Comparison of ENCODE assay signal across 8 cellular contexts in genomic region chr4:170853422-170854021, GRCh38.
DNase-seq lines count a peak whose midpoint lies in the region; ATAC-seq and TF ChIP-seq lines count a peak whose summit lies in the region.

No MANE protein-coding gene starts in this region.

- no peak overlapping the region for H3K27ac ChIP-seq in mesenchymal stem cell (ENCODE audit: low read length, poor library complexity, severe bottlenecking)

- 28% methylated on average over 6 of the region's 8 CpGs for WGBS in mesenchymal stem cell

- intact Hi-C loops in Calu3 (cut with micrococcal nuclease; ENCODE audit: unreplicated experiment), result loop anchor here (1.0 to 5.0 kb wide), 2 partner anchors 264 to 596 kb away; no protein-coding TSS in a partner anchor

- no peaks in the 10 kb centered on the region for H3K27me3 Mint-ChIP-seq in Calu3 (ENCODE audit: unreplicated experiment)

- no peak overlapping the region for H3K23ac ChIP-seq in mesenchymal stem cell (ENCODE audit: low read length in 2 of 2)

- no peak overlapping the region for H3K18ac ChIP-seq in mesenchymal stem cell (ENCODE audit: low read depth in 1 of 2, low read length in 2 of 2)

- H2BK12ac ChIP-seq in mesenchymal stem cell (ENCODE audit: low read length in 2 of 2), result no peak overlapping the region

- H3K4ac ChIP-seq in mesenchymal stem cell (ENCODE audit: low read depth in 1 of 2, low read length in 2 of 2), result no peak overlapping the region

- H3K9me3 Mint-ChIP-seq in Calu3 (ENCODE audit: low read depth, unreplicated experiment), result peaks cover 8% of the 10 kb centered on the region

- no peaks in the 10 kb centered on the region for H3K36me3 ChIP-seq in mesenchymal stem cell (ENCODE audit: control insufficient read depth in 1 of 2, insufficient read depth in 2 of 2, low read depth in 1 of 2, low read length in 2 of 2)

- DNase-seq in Calu3, result peak; percentile 67
- peak; percentile 17 for DNase-seq in NCI-H748 treated with DMSO at 0.1 percent for 48 hours (lab: John Stamatoyannopoulos, UW)
- peak; percentile 7 to 27 for DNase-seq in cardiac fibroblast (ENCODE audit: low read depth in 2 of 2)
- DNase-seq in mesenchymal stem cell, result peak; percentile 51
- no peak for DNase-seq in NCI-H226
- no peak for DNase-seq in NCI-H345 treated with DMSO at 0.1 percent for 48 hours (lab: John Stamatoyannopoulos, UW; ENCODE audit: unreplicated experiment)

- BruUV-seq in Calu3 (replicated peaks; lab: Mats Ljungman, UMichigan), result no TSS peak

- H3K36me3 Mint-ChIP-seq in Calu3 (ENCODE audit: insufficient read depth, unreplicated experiment), result no peaks in the 10 kb centered on the region

- no peak overlapping the region for H3K4me3 Mint-ChIP-seq in Calu3 (ENCODE audit: low read depth, unreplicated experiment)

- no peak overlapping the region for H3K14ac ChIP-seq in mesenchymal stem cell (ENCODE audit: low read length in 2 of 2)

- H3K4me3 ChIP-seq in cardiac fibroblast (replicated peaks in 1 of 2; ENCODE audit: low read depth in 2 of 2, low read length in 2 of 2) (no peak overlapping the region), mesenchymal stem cell (ENCODE audit: insufficient read depth in 1 of 2, low read depth in 1 of 2, low read length in 2 of 2) (no peak overlapping the region)

- no peaks in the 10 kb centered on the region for H3K4me1 ChIP-seq in mesenchymal stem cell (ENCODE audit: control insufficient read depth, insufficient read depth, low read depth, low read length)

- H2AFZ ChIP-seq in mesenchymal stem cell (ENCODE audit: low read depth, low read length), result no peak overlapping the region

- ATAC-seq in GM18861 (IDR thresholded peaks at IDR 0.05; ENCODE audit: unreplicated experiment), result peak; percentile 88
- peak; percentile 73 for ATAC-seq in HG02973 (IDR thresholded peaks at IDR 0.05; ENCODE audit: unreplicated experiment)

- no peaks in the 10 kb centered on the region for H3K79me1 ChIP-seq in mesenchymal stem cell (replicated peaks; ENCODE audit: low read length, poor library complexity, severe bottlenecking)

- H2BK5ac ChIP-seq in mesenchymal stem cell (ENCODE audit: low read depth, low read length, poor library complexity, severe bottlenecking), result no peak overlapping the region

- H3K27ac Mint-ChIP-seq in Calu3 (ENCODE audit: unreplicated experiment), result no peak overlapping the region

- no peak overlapping the region for H4K91ac ChIP-seq in mesenchymal stem cell (ENCODE audit: low read length)

- no peak overlapping the region for H3K4me2 ChIP-seq in mesenchymal stem cell (ENCODE audit: low read length, poor library complexity, severe bottlenecking)

- TF ChIP-seq CTCF in Calu3 (IDR thresholded peaks at IDR 0.05; ENCODE audit: unreplicated experiment), result peak; percentile 50
- TF ChIP-seq CTCF in cardiac fibroblast (IDR thresholded peaks at IDR 0.05; ENCODE audit: low read depth, low read length), result peak; percentile 53

- H3K9ac ChIP-seq in mesenchymal stem cell (ENCODE audit: low read length), result no peak overlapping the region

- H4K8ac ChIP-seq in mesenchymal stem cell (ENCODE audit: low read length), result no peak overlapping the region

- CTCF ChIA-PET in Calu3 (lab: Charles Lee), result interaction anchor here (1.3 kb wide), 1 partner anchor 264 kb away, joined by 8 read pairs; no protein-coding TSS in a partner anchor

- no peak overlapping the region for H2BK120ac ChIP-seq in mesenchymal stem cell (ENCODE audit: low read depth, low read length)

- no peaks in the 10 kb centered on the region for H3K27me3 ChIP-seq in mesenchymal stem cell (ENCODE audit: control insufficient read depth in 1 of 2, insufficient read depth in 1 of 2, low read length in 2 of 2)

- no peak overlapping the region for H2BK15ac ChIP-seq in mesenchymal stem cell (ENCODE audit: low read depth, poor library complexity, severe bottlenecking)

- H2AK5ac ChIP-seq in mesenchymal stem cell (ENCODE audit: low read length, severe bottlenecking), result no peak overlapping the region

- no peaks in the 10 kb centered on the region for H3K4me1 Mint-ChIP-seq in Calu3 (ENCODE audit: low read depth, unreplicated experiment)

- H3K9me3 ChIP-seq in mesenchymal stem cell (ENCODE audit: control insufficient read depth, low read length), result no peaks in the 10 kb centered on the region

Comparison
In these comparisons a context has a peak if more than half of its experiments do, and no peak if none do; other contexts are left out.
1. DNase-seq: peak in Calu3 (single experiment), NCI-H748 treated with DMSO at 0.1 percent for 48 hours (single experiment), cardiac fibroblast (2 of 2) and mesenchymal stem cell (single experiment); none in NCI-H226 (single experiment) and NCI-H345 treated with DMSO at 0.1 percent for 48 hours (single experiment).